10 cellular contexts compared by ENCODE assay signal in genomic region chr12:12265035-12265434, GRCh38. TPM values are rescaled to one million over a fixed set of nuclear protein-coding genes. Genes with fewer than 3 reads are reported as not detected.
DNase-seq lines count a peak whose midpoint lies in the region; ATAC-seq and TF ChIP-seq lines count a peak whose summit lies in the region.
"Had no signal": no experiment of that assay in that cellular context is flagged by ENCODE, and none has a peak within 500 bp of the region (broad histone marks: within the 10 kb centered on the region; RNA-seq: fewer than 3 reads in every experiment).

No MANE protein-coding gene starts in this region.

- peak overlapping the region; percentile 98 to 99 (median 99) for H3K27ac ChIP-seq in body of pancreas
- H3K27ac ChIP-seq: WERI-Rb-1 had no signal

- peaks cover 62% of the 10 kb centered on the region for H3K27me3 Mint-ChIP-seq in activated naive CD4-positive, alpha-beta T cell treated with anti-CD3 and anti-CD28 coated beads, Interleukin-2, amount 10 ng/mL, durations not matched to agents 7 days and 5 days
- H3K27me3 Mint-ChIP-seq in type B pancreatic cell = no peaks in the 10 kb centered on the region

- H3K27ac Mint-ChIP-seq in activated naive CD4-positive, alpha-beta T cell treated with anti-CD3 and anti-CD28 coated beads, Interleukin-2, amount 10 ng/mL, durations not matched to agents 7 days and 5 days = no peak overlapping the region
- H3K27ac Mint-ChIP-seq in type B pancreatic cell = peak overlapping the region; percentile 99

- CTCF ChIA-PET in activated naive CD4-positive, alpha-beta T cell treated with anti-CD3 and anti-CD28 coated beads, Interleukin-2, amount 10 ng/mL, durations not matched to agents 7 days and 5 days (lab: Charles Lee) = no interaction called here

- H3K4me1 ChIP-seq in body of pancreas = peaks cover 26% of the 10 kb centered on the region

- H3K36me3 ChIP-seq in body of pancreas (replicated peaks in 1 of 2; ENCODE audit: insufficient read depth in 1 of 2, low read depth in 2 of 2) = no peaks in the 10 kb centered on the region
- H3K36me3 ChIP-seq: WERI-Rb-1 had no signal

- no peaks in the 10 kb centered on the region for H3K27me3 ChIP-seq in body of pancreas

- no peak for DNase-seq in activated naive CD4-positive, alpha-beta T cell treated with anti-CD3 and anti-CD28 coated beads, Interleukin-2, amount 10 ng/mL, durations not matched to agents 7 days and 5 days
- no peak for DNase-seq in activated naive CD4-positive, alpha-beta T cell treated with anti-CD3 and anti-CD28 coated beads, Interleukin-2, amount 50 U/mL, for 16 hours
- DNase-seq in body of pancreas = no peak
- peak; percentile 13 for DNase-seq in medulla oblongata (ENCODE audit: extremely low spot score)
- DNase-seq in type B pancreatic cell (ENCODE audit: extremely low spot score, unreplicated experiment) = no peak
- DNase-seq in stimulated activated CD8-positive, alpha-beta memory T cell treated with anti-CD3 and anti-CD28 coated beads, Interleukin-4, amount 100 ng/mL, for 48 hours = no peak
- no peak for DNase-seq in dedifferentiated amniotic fluid mesenchymal stem cell (ENCODE audit: extremely low spot score)
- DNase-seq in amygdala (lab: John Stamatoyannopoulos, UW) = no peak
- DNase-seq: NCI-H1092, WERI-Rb-1 had no signal

- no peaks in the 10 kb centered on the region for H3K9me3 Mint-ChIP-seq in activated naive CD4-positive, alpha-beta T cell treated with anti-CD3 and anti-CD28 coated beads, Interleukin-2, amount 10 ng/mL, durations not matched to agents 7 days and 5 days
- H3K9me3 Mint-ChIP-seq in type B pancreatic cell = no peaks in the 10 kb centered on the region

- TF ChIP-seq CTCF in body of pancreas (IDR thresholded peaks at IDR 0.05) (no peak), type B pancreatic cell (conservative IDR thresholded peaks at IDR 0.05) (no peak)

- no peak for ATAC-seq in body of pancreas

- H3K9me3 ChIP-seq in body of pancreas = no peaks in the 10 kb centered on the region

- peak overlapping the region; percentile 63 to 77 for H3K4me3 ChIP-seq in body of pancreas

- peaks cover 19% of the 10 kb centered on the region for H3K4me1 Mint-ChIP-seq in activated naive CD4-positive, alpha-beta T cell treated with anti-CD3 and anti-CD28 coated beads, Interleukin-2, amount 10 ng/mL, durations not matched to agents 7 days and 5 days
- H3K4me1 Mint-ChIP-seq in type B pancreatic cell (ENCODE audit: unreplicated experiment) = peaks cover 16% of the 10 kb centered on the region

- intact Hi-C loops in body of pancreas (cut with DNase I) = no loop called here

- WGBS in body of pancreas, 2 donors = 13 to 17% methylated on average over 3 of the region's 3 CpGs

- no peaks in the 10 kb centered on the region for H3K36me3 Mint-ChIP-seq in activated naive CD4-positive, alpha-beta T cell treated with anti-CD3 and anti-CD28 coated beads, Interleukin-2, amount 10 ng/mL, durations not matched to agents 7 days and 5 days
- H3K36me3 Mint-ChIP-seq in type B pancreatic cell = peaks cover 18% of the 10 kb centered on the region

- peak overlapping the region; percentile 80 for H3K4me3 Mint-ChIP-seq in activated naive CD4-positive, alpha-beta T cell treated with anti-CD3 and anti-CD28 coated beads, Interleukin-2, amount 10 ng/mL, durations not matched to agents 7 days and 5 days
- peak overlapping the region; percentile 92 for H3K4me3 Mint-ChIP-seq in type B pancreatic cell

- TF ChIP-seq POLR2A in body of pancreas (IDR thresholded peaks at IDR 0.05) = no peak

RNA-seq across cellular contexts. Expression of gene LRP6, which starts 1.8 kb away (rescaled TPM):
- total RNA-seq in body of pancreas (10 to 100 TPM; 23.1 to 26.7 TPM), type B pancreatic cell (ENCODE audit: low replicate concordance) (57.7 and 64.0 TPM in 2 replicates)
